Comparison of ENCODE assay signal across 1 cellular context in genomic region chr12:53051058-53051880, GRCh38.
TF ChIP-seq lines count a peak whose summit lies in the region.

No MANE protein-coding gene starts in this region.

TF ChIP-seq in liver, 16 proteins besides CTCF, POLR2A, EP300 and RAD21 (continued from another document):
- TF ChIP-seq, protein P1, sequence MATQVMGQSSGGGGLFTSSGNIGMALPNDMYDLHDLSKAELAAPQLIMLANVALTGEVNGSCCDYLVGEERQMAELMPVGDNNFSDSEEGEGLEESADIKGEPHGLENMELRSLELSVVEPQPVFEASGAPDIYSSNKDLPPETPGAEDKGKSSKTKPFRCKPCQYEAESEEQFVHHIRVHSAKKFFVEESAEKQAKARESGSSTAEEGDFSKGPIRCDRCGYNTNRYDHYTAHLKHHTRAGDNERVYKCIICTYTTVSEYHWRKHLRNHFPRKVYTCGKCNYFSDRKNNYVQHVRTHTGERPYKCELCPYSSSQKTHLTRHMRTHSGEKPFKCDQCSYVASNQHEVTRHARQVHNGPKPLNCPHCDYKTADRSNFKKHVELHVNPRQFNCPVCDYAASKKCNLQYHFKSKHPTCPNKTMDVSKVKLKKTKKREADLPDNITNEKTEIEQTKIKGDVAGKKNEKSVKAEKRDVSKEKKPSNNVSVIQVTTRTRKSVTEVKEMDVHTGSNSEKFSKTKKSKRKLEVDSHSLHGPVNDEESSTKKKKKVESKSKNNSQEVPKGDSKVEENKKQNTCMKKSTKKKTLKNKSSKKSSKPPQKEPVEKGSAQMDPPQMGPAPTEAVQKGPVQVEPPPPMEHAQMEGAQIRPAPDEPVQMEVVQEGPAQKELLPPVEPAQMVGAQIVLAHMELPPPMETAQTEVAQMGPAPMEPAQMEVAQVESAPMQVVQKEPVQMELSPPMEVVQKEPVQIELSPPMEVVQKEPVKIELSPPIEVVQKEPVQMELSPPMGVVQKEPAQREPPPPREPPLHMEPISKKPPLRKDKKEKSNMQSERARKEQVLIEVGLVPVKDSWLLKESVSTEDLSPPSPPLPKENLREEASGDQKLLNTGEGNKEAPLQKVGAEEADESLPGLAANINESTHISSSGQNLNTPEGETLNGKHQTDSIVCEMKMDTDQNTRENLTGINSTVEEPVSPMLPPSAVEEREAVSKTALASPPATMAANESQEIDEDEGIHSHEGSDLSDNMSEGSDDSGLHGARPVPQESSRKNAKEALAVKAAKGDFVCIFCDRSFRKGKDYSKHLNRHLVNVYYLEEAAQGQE (IDR thresholded peaks at IDR 0.05) = peak; percentile 64
- TF ChIP-seq RXRA (IDR thresholded peaks at IDR 0.05) (peak; percentile 69 to 76), EGR1 (IDR thresholded peaks at IDR 0.05; ENCODE audit: low read depth in 2 of 2) (peak; percentile 15 to 34), JUND (IDR thresholded peaks at IDR 0.05) (peak; percentile 25 to 59), GABPA (IDR thresholded peaks at IDR 0.05 in 1 of 2, conservative IDR thresholded peaks at IDR 0.05 in 1 of 2) (no peak), NR2F2 (IDR thresholded peaks at IDR 0.05) (peak; percentile 86)
- TF ChIP-seq, protein P2, sequence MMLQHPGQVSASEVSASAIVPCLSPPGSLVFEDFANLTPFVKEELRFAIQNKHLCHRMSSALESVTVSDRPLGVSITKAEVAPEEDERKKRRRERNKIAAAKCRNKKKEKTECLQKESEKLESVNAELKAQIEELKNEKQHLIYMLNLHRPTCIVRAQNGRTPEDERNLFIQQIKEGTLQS (IDR thresholded peaks at IDR 0.05) = peak; percentile 73
- TF ChIP-seq, protein P3, sequence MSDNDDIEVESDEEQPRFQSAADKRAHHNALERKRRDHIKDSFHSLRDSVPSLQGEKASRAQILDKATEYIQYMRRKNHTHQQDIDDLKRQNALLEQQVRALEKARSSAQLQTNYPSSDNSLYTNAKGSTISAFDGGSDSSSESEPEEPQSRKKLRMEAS (IDR thresholded peaks at IDR 0.05) = peak; percentile 80
- TF ChIP-seq, protein P4, sequence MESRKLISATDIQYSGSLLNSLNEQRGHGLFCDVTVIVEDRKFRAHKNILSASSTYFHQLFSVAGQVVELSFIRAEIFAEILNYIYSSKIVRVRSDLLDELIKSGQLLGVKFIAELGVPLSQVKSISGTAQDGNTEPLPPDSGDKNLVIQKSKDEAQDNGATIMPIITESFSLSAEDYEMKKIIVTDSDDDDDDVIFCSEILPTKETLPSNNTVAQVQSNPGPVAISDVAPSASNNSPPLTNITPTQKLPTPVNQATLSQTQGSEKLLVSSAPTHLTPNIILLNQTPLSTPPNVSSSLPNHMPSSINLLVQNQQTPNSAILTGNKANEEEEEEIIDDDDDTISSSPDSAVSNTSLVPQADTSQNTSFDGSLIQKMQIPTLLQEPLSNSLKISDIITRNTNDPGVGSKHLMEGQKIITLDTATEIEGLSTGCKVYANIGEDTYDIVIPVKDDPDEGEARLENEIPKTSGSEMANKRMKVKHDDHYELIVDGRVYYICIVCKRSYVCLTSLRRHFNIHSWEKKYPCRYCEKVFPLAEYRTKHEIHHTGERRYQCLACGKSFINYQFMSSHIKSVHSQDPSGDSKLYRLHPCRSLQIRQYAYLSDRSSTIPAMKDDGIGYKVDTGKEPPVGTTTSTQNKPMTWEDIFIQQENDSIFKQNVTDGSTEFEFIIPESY (IDR thresholded peaks at IDR 0.05) = peak; percentile 55
